13 cellular contexts compared by ENCODE assay signal in the genomic region with DNA sequence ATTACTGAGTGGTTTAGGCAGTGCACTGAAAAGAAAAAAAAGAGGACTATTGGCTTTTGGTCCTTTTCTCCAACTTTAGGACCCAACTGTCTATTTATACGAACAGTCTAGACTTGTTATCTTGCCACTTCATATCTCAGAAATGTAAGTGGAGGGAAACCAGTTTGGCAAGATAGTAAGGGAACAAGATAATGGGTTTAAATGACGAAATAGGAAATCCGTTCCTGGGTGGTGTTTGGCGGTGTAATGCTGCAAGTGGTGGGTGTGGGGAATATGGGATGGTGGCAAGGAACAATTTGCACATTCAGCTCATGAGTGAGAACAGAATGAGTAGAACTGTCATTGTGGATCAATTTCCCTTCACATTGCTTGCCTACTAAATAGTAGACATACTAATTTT. TPM values are rescaled to one million over a fixed set of nuclear protein-coding genes. Genes with fewer than 3 reads are reported as not detected.
A peak's percentile ranks its signal among the peaks of the same experiment; 100 is the strongest.
DNase-seq lines count a peak whose midpoint lies in the region; ATAC-seq and TF ChIP-seq lines count a peak whose summit lies in the region.
"Had no signal": no experiment of that assay in that cellular context is flagged by ENCODE, and none has a peak within 500 bp of the region (broad histone marks: within the 10 kb centered on the region; RNA-seq: fewer than 3 reads in every experiment).

No MANE protein-coding gene starts in this region.

- H3F3A ChIP-seq in OCI-LY1 (ENCODE audit: insufficient read depth, low read length), result no peaks in the 10 kb centered on the region

- H3K4me2 ChIP-seq in OCI-LY1 (ENCODE audit: low read length), result peak overlapping the region; percentile 41; the same call in 1 of the 2 replicates

- H3K9ac ChIP-seq in OCI-LY1 (ENCODE audit: low read length), result peak overlapping the region; percentile 51; the same call in 1 of the 2 replicates

- H3K9me3 ChIP-seq in OCI-LY1 (ENCODE audit: low read length), result no peaks in the 10 kb centered on the region
- no peaks in the 10 kb centered on the region for H3K9me3 ChIP-seq in right atrium auricular region
- H3K9me3 ChIP-seq: esophagus squamous epithelium, left ventricle myocardium inferior had no signal

- intact Hi-C loops in CD14-positive monocyte (cut with micrococcal nuclease), result no loop called here

- no peak overlapping the region for H3K4me3 Mint-ChIP-seq in activated CD8-positive, alpha-beta memory T cell treated with anti-CD3 and anti-CD28 coated beads, Interleukin-2, amount 10 ng/mL, durations not matched to agents 7 days and 5 days
- peak overlapping the region; percentile 31 to 57 for H3K4me3 Mint-ChIP-seq in effector memory CD8-positive, alpha-beta T cell
- H3K4me3 Mint-ChIP-seq in stimulated activated naive B cell treated with anti-CD40 and anti-IgM and Interleukin-4, amounts not matched to agents 10 μg/mL and 1 μg/mL and 100 μg/mL, for 72 hours, result no peak overlapping the region
- peak overlapping the region in 1 of 2 donors; percentile 70 for H3K4me3 Mint-ChIP-seq in CD14-positive monocyte
- H3K4me3 Mint-ChIP-seq in T-helper 2 cell treated with Interferon-gamma antibody and Interleukin-4, amounts not matched to agents 5 μg/mL and 100 μg/mL, for 36 hours, result no peak overlapping the region

- H3K4me1 ChIP-seq in OCI-LY1 (ENCODE audit: insufficient read depth, low read length, severe bottlenecking) (peaks cover 86% of the 10 kb centered on the region), right atrium auricular region (no peaks in the 10 kb centered on the region)

- no peak for DNase-seq in activated CD8-positive, alpha-beta memory T cell treated with anti-CD3 and anti-CD28 coated beads, Interleukin-2, amount 10 ng/mL, durations not matched to agents 7 days and 5 days
- DNase-seq in activated CD8-positive, alpha-beta memory T cell treated with anti-CD3 and anti-CD28 coated beads for 24 hours, result no peak
- DNase-seq in effector memory CD8-positive, alpha-beta T cell, result no peak
- no peak for DNase-seq in stimulated activated naive B cell treated with anti-CD40 and anti-IgM and Interleukin-4, amounts not matched to agents 10 μg/mL and 1 μg/mL and 100 μg/mL, for 72 hours
- DNase-seq in CD14-positive monocyte (ENCODE audit: low spot score) (no peak), right atrium auricular region (ENCODE audit: low spot score) (no peak)
- DNase-seq in T-helper 2 cell treated with Interferon-gamma antibody and Interleukin-4, amounts not matched to agents 5 μg/mL and 100 μg/mL, for 36 hours (ENCODE audit: low spot score), result no peak
- DNase-seq: activated naive CD4-positive, alpha-beta T cell treated with Interleukin-2 at 50 U/mL for 16 hours; esophagus squamous epithelium; left ventricle myocardium inferior; NCI-H1694; T-helper 2 cell had no signal

- H3K4me1 Mint-ChIP-seq in activated CD8-positive, alpha-beta memory T cell treated with anti-CD3 and anti-CD28 coated beads, Interleukin-2, amount 10 ng/mL, durations not matched to agents 7 days and 5 days, result peaks cover 61% of the 10 kb centered on the region
- H3K4me1 Mint-ChIP-seq in effector memory CD8-positive, alpha-beta T cell (ENCODE audit: low read depth in 2 of 2), result peaks cover 42 to 60% of the 10 kb centered on the region in 2 donors
- peaks cover 37 to 84% of the 10 kb centered on the region in 2 donors for H3K4me1 Mint-ChIP-seq in stimulated activated naive B cell treated with anti-CD40 and anti-IgM and Interleukin-4, amounts not matched to agents 10 μg/mL and 1 μg/mL and 100 μg/mL, for 72 hours
- peaks cover 30% of the 10 kb centered on the region for H3K4me1 Mint-ChIP-seq in CD14-positive monocyte
- H3K4me1 Mint-ChIP-seq in T-helper 2 cell treated with Interferon-gamma antibody and Interleukin-4, amounts not matched to agents 5 μg/mL and 100 μg/mL, for 36 hours (ENCODE audit: low read depth), result peaks cover 40% of the 10 kb centered on the region

- no peaks in the 10 kb centered on the region for H3K27me3 Mint-ChIP-seq in activated CD8-positive, alpha-beta memory T cell treated with anti-CD3 and anti-CD28 coated beads, Interleukin-2, amount 10 ng/mL, durations not matched to agents 7 days and 5 days
- no peaks in the 10 kb centered on the region for H3K27me3 Mint-ChIP-seq in effector memory CD8-positive, alpha-beta T cell
- H3K27me3 Mint-ChIP-seq in stimulated activated naive B cell treated with anti-CD40 and anti-IgM and Interleukin-4, amounts not matched to agents 10 μg/mL and 1 μg/mL and 100 μg/mL, for 72 hours, result no peaks in the 10 kb centered on the region
- peaks cover 26 to 55% (median 31%) of the 10 kb centered on the region in 3 donors for H3K27me3 Mint-ChIP-seq in CD14-positive monocyte (ENCODE audit: low read depth in 3 of 3)
- no peaks in the 10 kb centered on the region for H3K27me3 Mint-ChIP-seq in T-helper 2 cell treated with Interferon-gamma antibody and Interleukin-4, amounts not matched to agents 5 μg/mL and 100 μg/mL, for 36 hours (ENCODE audit: low read depth)

- no peaks in the 10 kb centered on the region for H3K9me3 Mint-ChIP-seq in activated CD8-positive, alpha-beta memory T cell treated with anti-CD3 and anti-CD28 coated beads, Interleukin-2, amount 10 ng/mL, durations not matched to agents 7 days and 5 days (ENCODE audit: low read depth)
- no peaks in the 10 kb centered on the region for H3K9me3 Mint-ChIP-seq in effector memory CD8-positive, alpha-beta T cell
- H3K9me3 Mint-ChIP-seq in stimulated activated naive B cell treated with anti-CD40 and anti-IgM and Interleukin-4, amounts not matched to agents 10 μg/mL and 1 μg/mL and 100 μg/mL, for 72 hours, result no peaks in the 10 kb centered on the region
- H3K9me3 Mint-ChIP-seq in CD14-positive monocyte, result peaks cover 0 to 3% (median 0%) of the 10 kb centered on the region in 7 donors
- H3K9me3 Mint-ChIP-seq in T-helper 2 cell treated with Interferon-gamma antibody and Interleukin-4, amounts not matched to agents 5 μg/mL and 100 μg/mL, for 36 hours, result no peaks in the 10 kb centered on the region

- ATAC-seq in activated CD8-positive, alpha-beta memory T cell treated with anti-CD3 and anti-CD28 coated beads, Interleukin-2, amount 10 ng/mL, durations not matched to agents 7 days and 5 days, result no peak
- ATAC-seq in effector memory CD8-positive, alpha-beta T cell (replicated peaks), result no peak
- no peak for ATAC-seq in stimulated activated naive B cell treated with anti-CD40 and anti-IgM and Interleukin-4, amounts not matched to agents 10 μg/mL and 1 μg/mL and 100 μg/mL, for 72 hours (replicated peaks)

- no peak overlapping the region for H3K4me3 ChIP-seq in OCI-LY1 (ENCODE audit: low read depth, low read length, poor library complexity, severe bottlenecking)
- no peak overlapping the region for H3K4me3 ChIP-seq in right atrium auricular region
- H3K4me3 ChIP-seq: esophagus squamous epithelium, left ventricle myocardium inferior had no signal

- H3K27ac ChIP-seq in OCI-LY1 (ENCODE audit: low read depth, low read length, poor library complexity, severe bottlenecking), result peak overlapping the region; percentile 92
- H3K27ac ChIP-seq in right atrium auricular region, result no peak overlapping the region
- H3K27ac ChIP-seq: esophagus squamous epithelium, left ventricle myocardium inferior had no signal

- H3K79me2 ChIP-seq in OCI-LY1 (ENCODE audit: insufficient read depth, low read length), result peaks cover 52% of the 10 kb centered on the region

- H3K9me2 ChIP-seq in OCI-LY1 (ENCODE audit: low read depth, low read length), result no peaks in the 10 kb centered on the region

- TF ChIP-seq CTCF in OCI-LY1 (IDR thresholded peaks at IDR 0.05; ENCODE audit: low read length) (no peak), CD14-positive monocyte (IDR thresholded peaks at IDR 0.05) (no peak), right atrium auricular region (IDR thresholded peaks at IDR 0.05) (no peak)

- H3K27ac Mint-ChIP-seq in activated CD8-positive, alpha-beta memory T cell treated with anti-CD3 and anti-CD28 coated beads, Interleukin-2, amount 10 ng/mL, durations not matched to agents 7 days and 5 days, result peak overlapping the region; percentile 0
- H3K27ac Mint-ChIP-seq in effector memory CD8-positive, alpha-beta T cell, result peak overlapping the region; percentile 93 to 97
- peak overlapping the region; percentile 53 for H3K27ac Mint-ChIP-seq in stimulated activated naive B cell treated with anti-CD40 and anti-IgM and Interleukin-4, amounts not matched to agents 10 μg/mL and 1 μg/mL and 100 μg/mL, for 72 hours
- no peak overlapping the region for H3K27ac Mint-ChIP-seq in CD14-positive monocyte
- H3K27ac Mint-ChIP-seq in T-helper 2 cell treated with Interferon-gamma antibody and Interleukin-4, amounts not matched to agents 5 μg/mL and 100 μg/mL, for 36 hours, result no peak overlapping the region

- peaks cover 79% of the 10 kb centered on the region for H3K36me3 ChIP-seq in OCI-LY1 (ENCODE audit: insufficient read depth, low read length)
- no peaks in the 10 kb centered on the region for H3K36me3 ChIP-seq in right atrium auricular region
- H3K36me3 ChIP-seq: esophagus squamous epithelium, left ventricle myocardium inferior had no signal

- peaks cover 54% of the 10 kb centered on the region for H3K36me3 Mint-ChIP-seq in activated CD8-positive, alpha-beta memory T cell treated with anti-CD3 and anti-CD28 coated beads, Interleukin-2, amount 10 ng/mL, durations not matched to agents 7 days and 5 days
- peaks cover 53% of the 10 kb centered on the region for H3K36me3 Mint-ChIP-seq in effector memory CD8-positive, alpha-beta T cell (ENCODE audit: insufficient read depth)
- peaks cover 45 to 66% of the 10 kb centered on the region in 2 donors for H3K36me3 Mint-ChIP-seq in stimulated activated naive B cell treated with anti-CD40 and anti-IgM and Interleukin-4, amounts not matched to agents 10 μg/mL and 1 μg/mL and 100 μg/mL, for 72 hours
- peaks cover 0 to 2% of the 10 kb centered on the region in 2 donors for H3K36me3 Mint-ChIP-seq in CD14-positive monocyte
- H3K36me3 Mint-ChIP-seq in T-helper 2 cell treated with Interferon-gamma antibody and Interleukin-4, amounts not matched to agents 5 μg/mL and 100 μg/mL, for 36 hours (ENCODE audit: low read depth), result peaks cover 39% of the 10 kb centered on the region

- no peak overlapping the region for H2AFZ ChIP-seq in OCI-LY1 (ENCODE audit: low read length)

- H3K27me3 ChIP-seq in OCI-LY1 (ENCODE audit: insufficient read depth, low read length) (no peaks in the 10 kb centered on the region), right atrium auricular region (peaks cover 0 to 4% of the 10 kb centered on the region in 2 donors)

- CTCF ChIA-PET in activated CD8-positive, alpha-beta memory T cell treated with anti-CD3 and anti-CD28 coated beads, Interleukin-2, amount 10 ng/mL, durations not matched to agents 7 days and 5 days (lab: Charles Lee), result interaction anchor here (0.6 to 4.3 kb wide), 5 partner anchors 10 to 293 kb away, joined by 3 to 32 read pairs (median 4); no protein-coding TSS in a partner anchor

- H4K20me1 ChIP-seq in OCI-LY1 (ENCODE audit: insufficient read depth, low read length), result no peaks in the 10 kb centered on the region

RNA-seq across cellular contexts. Expression of a gene that starts 44.7 kb away (rescaled TPM):
- total RNA-seq in activated CD8-positive, alpha-beta memory T cell treated with anti-CD3 and anti-CD28 coated beads, Interleukin-2, amount 10 ng/mL, durations not matched to agents 7 days and 5 days, result under 1 TPM in 1 of 2 experiments, not detected in 1; 0.19 TPM
- not detected for polyA plus RNA-seq in CD14-positive monocyte
- total RNA-seq in right atrium auricular region, result 1 to 10 TPM; 3.4 to 5.8 TPM

RNA-seq across cellular contexts. Expression of a gene that starts 52.1 kb away (rescaled TPM):
- total RNA-seq in activated CD8-positive, alpha-beta memory T cell treated with anti-CD3 and anti-CD28 coated beads, Interleukin-2, amount 10 ng/mL, durations not matched to agents 7 days and 5 days, result 10 to 100 TPM; 45.9 to 46.8 TPM
- 100 to 1,000 TPM; 124 to 141 TPM for polyA plus RNA-seq in CD14-positive monocyte
- total RNA-seq in right atrium auricular region, result 10 to 100 TPM; 77.5 to 77.8 TPM

Comparison
In these comparisons a context has a peak if more than half of its experiments do, and no peak if none do; other contexts are left out.
1. H3K27ac Mint-ChIP-seq: peak in activated CD8-positive, alpha-beta memory T cell treated with anti-CD3 and anti-CD28 coated beads, Interleukin-2, amount 10 ng/mL, durations not matched to agents 7 days and 5 days (single experiment), effector memory CD8-positive, alpha-beta T cell (2 of 2) and stimulated activated naive B cell treated with anti-CD40 and anti-IgM and Interleukin-4, amounts not matched to agents 10 μg/mL and 1 μg/mL and 100 μg/mL, for 72 hours (single experiment); none in CD14-positive monocyte (0 of 7) and T-helper 2 cell treated with Interferon-gamma antibody and Interleukin-4, amounts not matched to agents 5 μg/mL and 100 μg/mL, for 36 hours (single experiment).
2. H3K4me3 Mint-ChIP-seq: peak in effector memory CD8-positive, alpha-beta T cell (2 of 2); none in activated CD8-positive, alpha-beta memory T cell treated with anti-CD3 and anti-CD28 coated beads, Interleukin-2, amount 10 ng/mL, durations not matched to agents 7 days and 5 days (single experiment), stimulated activated naive B cell treated with anti-CD40 and anti-IgM and Interleukin-4, amounts not matched to agents 10 μg/mL and 1 μg/mL and 100 μg/mL, for 72 hours (0 of 2) and T-helper 2 cell treated with Interferon-gamma antibody and Interleukin-4, amounts not matched to agents 5 μg/mL and 100 μg/mL, for 36 hours (single experiment).